In the genomic region with DNA sequence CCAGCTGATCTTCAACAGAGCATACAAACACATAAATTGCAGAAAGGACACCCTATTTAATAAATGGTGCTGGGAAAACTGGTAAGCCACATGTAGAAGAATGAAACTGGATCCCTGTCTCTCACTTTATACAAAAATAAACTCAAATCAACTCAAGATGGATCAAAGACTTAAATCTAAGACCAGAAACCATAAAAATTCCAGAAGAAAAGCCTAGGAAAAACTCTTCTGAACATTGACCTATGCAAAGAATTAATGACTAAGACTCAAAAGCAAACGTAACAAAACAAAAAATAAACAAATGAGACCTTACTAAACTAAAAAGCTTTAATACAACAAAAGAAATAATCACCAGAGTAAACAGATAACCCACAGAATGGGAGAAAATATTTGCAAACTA, we compare ENCODE assay signal across 23 cellular contexts.
A peak's percentile ranks its signal among the peaks of the same experiment; 100 is the strongest.
DNase-seq lines count a peak whose midpoint lies in the region; ATAC-seq and TF ChIP-seq lines count a peak whose summit lies in the region.
"Had no signal": no experiment of that assay in that cellular context is flagged by ENCODE, and none has a peak within 500 bp of the region (broad histone marks: within the 10 kb centered on the region; RNA-seq: fewer than 3 reads in every experiment).

No MANE protein-coding gene starts in this region.

- in situ Hi-C loops in astrocyte of the cerebellum (cut with HindIII; ENCODE audit: low sequenced_read_pairs): no loop called here

- DNase-seq in M059J (ENCODE audit: low read depth) (peak; percentile 59), astrocyte of the cerebellum (ENCODE audit: low read depth) (peak; percentile 22), iris pigment epithelial cell (ENCODE audit: low read depth) (peak; percentile 21), SHP77 (lab: John Stamatoyannopoulos, UW) (no peak), posterior cingulate gyrus (no peak)
- DNase-seq: 8988T; ACHN; BE2C; C1 segment of cervical spinal cord; CD4-positive, alpha-beta memory T cell; CD4-positive, CD25-positive, alpha-beta regulatory T cell; CD8-positive, alpha-beta memory T cell; COR-L47; DMS 273 treated with DMSO at 0.1 percent for 48 hours; DMS153; DMS53; DMS79; DND-41; EL; GDM1 had no signal

- ATAC-seq in HG02798 (IDR thresholded peaks at IDR 0.05; ENCODE audit: poor library complexity, unreplicated experiment): no peak
- ATAC-seq: GM12878 had no signal

- intact Hi-C loops in posterior cingulate gyrus (cut with DNase I): no loop called here

- TF ChIP-seq CTCF in astrocyte of the cerebellum (IDR thresholded peaks at IDR 0.05; ENCODE audit: low read depth, low read length, missing control alignments): no peak

- no peak overlapping the region for H3K4me3 ChIP-seq in astrocyte of the cerebellum (ENCODE audit: low read depth, low read length)
- H3K4me3 ChIP-seq: BLaER1, GM12878 had no signal

Comparison
In these comparisons a context has a peak if more than half of its experiments do, and no peak if none do; other contexts are left out.
1. DNase-seq: peak in M059J (single experiment), astrocyte of the cerebellum (single experiment) and iris pigment epithelial cell (single experiment); none in SHP77 (0 of 2) and posterior cingulate gyrus (0 of 10).